Comparison of ENCODE assay signal across 24 cellular contexts in the genomic region with DNA sequence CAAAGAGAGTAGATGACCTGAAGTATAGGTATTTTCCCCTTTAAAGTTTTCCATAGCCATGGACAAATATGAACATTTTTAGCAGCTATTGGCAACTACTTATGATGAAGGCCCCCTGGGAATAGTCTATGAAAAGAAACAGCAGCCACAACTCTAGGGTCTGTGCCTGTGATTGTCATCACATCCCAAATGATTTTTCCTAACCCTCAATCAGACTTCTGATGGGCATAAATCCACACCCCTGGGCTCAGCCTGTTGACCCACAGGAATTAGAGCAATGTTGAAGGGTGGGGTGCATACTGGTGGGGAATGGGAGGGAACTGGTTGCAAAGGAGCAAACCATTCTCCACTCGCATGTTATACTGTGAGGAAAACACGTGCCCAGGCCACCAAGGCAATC.
"Had no signal": no experiment of that assay in that cellular context is flagged by ENCODE, and none has a peak within 500 bp of the region (broad histone marks: within the 10 kb centered on the region; RNA-seq: fewer than 3 reads in every experiment).

No MANE protein-coding gene starts in this region.

- H3K4me2 ChIP-seq: KMS-11 had no signal

- H3K27ac ChIP-seq: ascending aorta, cardiac muscle cell, KMS-11, SK-N-MC had no signal

- H3K4me3 ChIP-seq: ascending aorta, cardiac muscle cell, SK-N-MC had no signal

- DNase-seq: activated CD4-positive, alpha-beta T cell treated with anti-CD3 and anti-CD28 coated beads for 36 hours; activated CD4-positive, alpha-beta T cell treated with anti-CD3 and anti-CD28 coated beads, Interleukin-2, amount 10 ng/mL, durations not matched to agents 7 days and 5 days; activated CD4-positive, alpha-beta T cell treated with anti-CD3 and anti-CD28 coated beads, Interleukin-2, amount 50 U/mL, for 48 hours; activated CD8-positive, alpha-beta T cell treated with anti-CD3 and anti-CD28 coated beads, Interleukin-2, amount 10 ng/mL, durations not matched to agents 7 days and 5 days; activated gamma-delta T cell; activated naive CD4-positive, alpha-beta T cell treated with anti-CD3 and anti-CD28 coated beads for 36 hours; activated T-cell treated with anti-CD3 and anti-CD28 coated beads, Interleukin-2, amount 50 U/mL, for 24 hours; amygdala; MM.1S; MV-4-11; NCI-H1092; NCI-H1436 treated with DMSO at 0.1 percent for 48 hours; NCI-H1694 treated with DMSO at 0.1 percent for 48 hours; NCI-H2029; NCI-H2171 treated with DMSO at 0.1 percent for 48 hours; NCI-H226; NCI-H446 treated with DMSO at 0.1 percent for 48 hours; NCI-H524 had no signal

- H3K9me3 ChIP-seq: ascending aorta had no signal

- ATAC-seq: activated CD4-positive, alpha-beta T cell treated with anti-CD3 and anti-CD28 coated beads for 36 hours; activated CD4-positive, CD25-positive, alpha-beta regulatory T cell treated with anti-CD3 and anti-CD28 coated beads, Interleukin-2, amount 50 U/mL, for 24 hours; activated CD8-positive, alpha-beta T cell treated with anti-CD3 and anti-CD28 coated beads, Interleukin-2, amount 10 ng/mL, durations not matched to agents 7 days and 5 days; Panc1 had no signal

- H3K27me3 ChIP-seq: ascending aorta, cardiac muscle cell had no signal

- H3K36me3 ChIP-seq: ascending aorta, cardiac muscle cell had no signal

- H3K4me1 ChIP-seq: ascending aorta had no signal

- H3K9ac ChIP-seq: KMS-11 had no signal
